33 cellular contexts compared by ENCODE assay signal in the genomic region with DNA sequence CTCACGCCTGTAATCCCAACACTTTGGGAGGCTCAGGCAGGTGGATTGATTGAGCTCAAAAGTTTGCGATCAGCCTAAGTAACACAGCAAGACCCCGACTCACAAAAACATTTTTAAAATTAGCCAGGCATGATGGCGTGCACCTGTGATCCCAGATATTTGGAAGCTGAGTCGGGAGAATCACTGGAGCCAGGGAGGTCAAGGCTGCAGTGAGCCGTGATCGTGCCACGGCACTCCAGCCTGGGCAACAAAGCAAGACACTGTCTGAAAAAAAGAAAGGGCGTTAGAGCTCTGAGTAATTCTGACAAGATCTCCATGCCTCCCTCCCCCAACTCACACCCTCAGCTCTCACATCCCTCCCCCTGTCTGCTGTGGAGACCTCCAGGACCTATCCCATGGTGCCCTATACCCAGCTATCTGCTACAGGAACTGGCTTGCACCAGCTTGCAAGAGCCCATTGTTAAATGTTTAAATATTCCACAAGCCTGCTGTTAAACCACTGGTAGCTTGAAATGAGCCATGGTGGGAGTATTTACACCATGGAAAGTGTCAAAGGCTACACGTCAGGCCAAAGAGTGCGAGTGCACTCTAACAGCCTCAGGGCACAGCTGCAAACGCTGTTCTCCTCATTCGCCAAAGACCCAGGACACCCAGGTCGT. TPM values are rescaled to one million over a fixed set of nuclear protein-coding genes. Genes with fewer than 3 reads are reported as not detected.
DNase-seq lines count a peak whose midpoint lies in the region; ATAC-seq, FAIRE-seq and TF ChIP-seq lines count a peak whose summit lies in the region.
"Had no signal": no experiment of that assay in that cellular context is flagged by ENCODE, and none has a peak within 500 bp of the region (broad histone marks: within the 10 kb centered on the region; RNA-seq: fewer than 3 reads in every experiment).

No MANE protein-coding gene starts in this region.

- H3K9me3 ChIP-seq in HepG2 (ENCODE audit: low read length) (no peaks in the 10 kb centered on the region), right lobe of liver (no peaks in the 10 kb centered on the region), suprapubic skin (no peaks in the 10 kb centered on the region), MM.1S (replicated peaks; ENCODE audit: insufficient read depth, low read length) (no peaks in the 10 kb centered on the region)
- H3K9me3 ChIP-seq: esophagus muscularis mucosa, heart right ventricle, lower lobe of right lung, mucosa of descending colon, right atrium auricular region had no signal

- no peak overlapping the region for H2BK15ac ChIP-seq in mesendoderm (replicated peaks; ENCODE audit: low read depth)

- H3K27me3 ChIP-seq in HepG2 (ENCODE audit: control insufficient read depth in 1 of 2, insufficient read depth in 2 of 2, low read length in 2 of 2) = no peaks in the 10 kb centered on the region; a peak in 1 of 5 replicates
- no peaks in the 10 kb centered on the region for H3K27me3 ChIP-seq in right lobe of liver
- no peaks in the 10 kb centered on the region for H3K27me3 ChIP-seq in mesendoderm (ENCODE audit: insufficient read depth, low read length, poor library complexity)
- no peaks in the 10 kb centered on the region for H3K27me3 ChIP-seq in suprapubic skin
- no peaks in the 10 kb centered on the region for H3K27me3 ChIP-seq in MM.1S (replicated peaks; ENCODE audit: insufficient read depth, low read length)
- H3K27me3 ChIP-seq: cardiac muscle cell, esophagus muscularis mucosa, heart right ventricle, right atrium auricular region had no signal

- CTCF ChIA-PET in HepG2 (lab: Yijun Ruan, JAX; ENCODE audit: low intra/inter-chr PET ratio, low total read pairs) = no interaction called here

- DNase-seq in HepG2 (ENCODE audit: low spot score) (no peak), right lobe of liver (no peak), mesendoderm (peak; percentile 59), suprapubic skin (ENCODE audit: low spot score in 2 of 2) (peak; percentile 19 to 31), MM.1S (no peak)
- DNase-seq in stimulated activated CD4-positive, alpha-beta T cell treated with anti-CD3 and anti-CD28 coated beads, Interleukin-12 subunit alpha, Interleukin-12 subunit beta, amount 100 ng/mL, for 4 hours = no peak
- DNase-seq: activated naive CD8-positive, alpha-beta T cell treated with anti-CD3 and anti-CD28 coated beads, Interleukin-2, amount 50 U/mL, for 24 hours; activated T-cell treated with anti-CD3 and anti-CD28 coated beads, Interleukin-2, amount 50 U/mL, for 1 hour; cortex of kidney; DMS53; foreskin fibroblast; heart right ventricle; Kasumi-1; kidney glomerular epithelial cell; NCI-H1436; NCI-H2081 treated with DMSO at 0.1 percent for 48 hours; NCI-H345; NCI-H69; PC-3; posterior cingulate gyrus; stimulated activated CD4-positive, alpha-beta T cell treated with anti-CD3 and anti-CD28 coated beads, Interleukin-2, amount 100 ng/mL, for 48 hours; trophoblast cell had no signal

- 0 out of 2 replicates have a peak overlapping the region, but pooled peaks have one; percentile 13 for H3K9ac ChIP-seq in HepG2 (ENCODE audit: insufficient read depth, low read depth, low read length)
- H3K9ac ChIP-seq in mesendoderm (ENCODE audit: low read length) = no peak overlapping the region
- no peak overlapping the region for H3K9ac ChIP-seq in MM.1S (ENCODE audit: low read length)

- no peak for TF ChIP-seq CTCF in HepG2 (CRISPR knock-in tag; IDR thresholded peaks at IDR 0.05)
- TF ChIP-seq CTCF in right lobe of liver (IDR thresholded peaks at IDR 0.05) = no peak
- TF ChIP-seq CTCF in suprapubic skin (IDR thresholded peaks at IDR 0.05) = no peak
- TF ChIP-seq CTCF in MM.1S (IDR thresholded peaks at IDR 0.05; ENCODE audit: low read length) = no peak

- H3K9me3 Mint-ChIP-seq in activated T-helper 17 cell treated with anti-CD3 and anti-CD28 coated beads, Interleukin-2, amount 50 U/mL, for 72 hours = peaks cover 6% of the 10 kb centered on the region

- H3K36me3 Mint-ChIP-seq in activated T-helper 17 cell treated with anti-CD3 and anti-CD28 coated beads, Interleukin-2, amount 50 U/mL, for 72 hours (ENCODE audit: low read depth) = no peaks in the 10 kb centered on the region

- no peak overlapping the region for H2AK5ac ChIP-seq in mesendoderm (ENCODE audit: low read length)

- ATAC-seq in HepG2 (no peak), right lobe of liver (no peak), GM18870 (IDR thresholded peaks at IDR 0.05; ENCODE audit: unreplicated experiment) (no peak)
- ATAC-seq in activated T-helper 17 cell treated with anti-CD3 and anti-CD28 coated beads, Interleukin-2, amount 50 U/mL, for 72 hours (replicated peaks) = no peak
- ATAC-seq: activated naive CD8-positive, alpha-beta T cell treated with anti-CD3 and anti-CD28 coated beads, Interleukin-2, amount 50 U/mL, for 24 hours; heart right ventricle; mucosa of descending colon; PC-3 had no signal

- H3K4me1 Mint-ChIP-seq in activated T-helper 17 cell treated with anti-CD3 and anti-CD28 coated beads, Interleukin-2, amount 50 U/mL, for 72 hours = peaks cover 32% of the 10 kb centered on the region

- no peaks in the 10 kb centered on the region for H3K79me1 ChIP-seq in mesendoderm (ENCODE audit: low read length)

- in situ Hi-C loops in HepG2 (cut with HindIII; ENCODE audit: extremely low pct_ligation_motif_present, low pct_unique_long_range_greater_than_20kb) = no loop called here

- H3K27ac ChIP-seq in HepG2 (ENCODE audit: extremely low read length, insufficient read depth, low read length) (no peak overlapping the region), right lobe of liver (no peak overlapping the region), mesendoderm (ENCODE audit: low read depth, low read length) (no peak overlapping the region), suprapubic skin (no peak overlapping the region), MM.1S (ENCODE audit: low read length) (no peak overlapping the region)
- H3K27ac ChIP-seq: cardiac muscle cell, esophagus muscularis mucosa, heart right ventricle, lower lobe of right lung, right atrium auricular region, SK-N-MC had no signal

- POLR2A ChIA-PET in HepG2 (lab: Yijun Ruan, JAX) = interaction anchor here (1.5 kb wide), 1 partner anchor 34 kb away, joined by 4 read pairs; no protein-coding TSS in a partner anchor

- TF ChIP-seq RAD21 in HepG2 (CRISPR knock-in tag; IDR thresholded peaks at IDR 0.05) = no peak

- H3K79me2 ChIP-seq in HepG2 (ENCODE audit: insufficient read depth, low read length) (no peaks in the 10 kb centered on the region), mesendoderm (ENCODE audit: control insufficient read depth, insufficient read depth, low read length) (no peaks in the 10 kb centered on the region), MM.1S (ENCODE audit: low read length) (no peaks in the 10 kb centered on the region)

- H2BK120ac ChIP-seq in mesendoderm (ENCODE audit: low read depth, low read length) = no peak overlapping the region

- no peak overlapping the region for H2BK5ac ChIP-seq in mesendoderm (ENCODE audit: low read length)

- H3K4me3 ChIP-seq in HepG2 (replicated peaks in 1 of 3; ENCODE audit: insufficient read depth in 1 of 3, low read depth in 2 of 3, low read length in 3 of 3) = peak overlapping the region in 2 of 3 experiments; percentile 13 to 23; a peak in 4 of 6 replicates
- H3K4me3 ChIP-seq in right lobe of liver = no peak overlapping the region
- no peak overlapping the region for H3K4me3 ChIP-seq in mesendoderm (ENCODE audit: low read length)
- no peak overlapping the region for H3K4me3 ChIP-seq in suprapubic skin
- no peak overlapping the region for H3K4me3 ChIP-seq in MM.1S (ENCODE audit: low read length)
- H3K4me3 ChIP-seq: cardiac muscle cell, esophagus muscularis mucosa, heart right ventricle, lower lobe of right lung, mucosa of descending colon, right atrium auricular region, SK-N-MC had no signal

- no peak for FAIRE-seq in HepG2 (lab: Jason Lieb, UNC)
- FAIRE-seq: astrocyte, GM12892 had no signal

- H4K8ac ChIP-seq in mesendoderm (ENCODE audit: low read depth, low read length) = no peak overlapping the region

- H4K20me1 ChIP-seq in HepG2 (ENCODE audit: insufficient read depth, low read length) (no peaks in the 10 kb centered on the region), MM.1S (ENCODE audit: insufficient read depth, low read length) (no peaks in the 10 kb centered on the region)

- no peak overlapping the region for H3K56ac ChIP-seq in mesendoderm (ENCODE audit: low read length)

- H3K4me2 ChIP-seq in HepG2 (ENCODE audit: low read depth, low read length) (peak overlapping the region; percentile 59), mesendoderm (ENCODE audit: low read length) (no peak overlapping the region), MM.1S (ENCODE audit: low read depth, low read length) (no peak overlapping the region)

- TF ChIP-seq EP300 in HepG2 (IDR thresholded peaks at IDR 0.05; ENCODE audit: low read depth in 2 of 2, low read length in 2 of 2) = no peak
- no peak for TF ChIP-seq EP300 in HepG2 (CRISPR knock-in tag; IDR thresholded peaks at IDR 0.05; ENCODE audit: borderline replicate concordance)
- no peak for TF ChIP-seq EP300 in suprapubic skin (IDR thresholded peaks at IDR 0.05)

- intact Hi-C loops in HepG2 (cut with micrococcal nuclease; ENCODE audit: unreplicated experiment) = no loop called here
- intact Hi-C loops in right lobe of liver (cut with DNase I) = no loop called here

- H3K27ac Mint-ChIP-seq in activated T-helper 17 cell treated with anti-CD3 and anti-CD28 coated beads, Interleukin-2, amount 50 U/mL, for 72 hours = peak overlapping the region; percentile 4

- no peak overlapping the region for H4K5ac ChIP-seq in mesendoderm (ENCODE audit: low read length)

- H3K9me2 ChIP-seq in MM.1S (replicated peaks; ENCODE audit: insufficient read depth, low read length) = no peaks in the 10 kb centered on the region

- 29% methylated on average over 14 of the region's 14 CpGs for WGBS in HepG2 (ENCODE audit: low lambda C conversion rate)
- WGBS in right lobe of liver (ENCODE audit: insufficient coverage, low coverage, low lambda C conversion rate, missing lambda C conversion rate) = 75% methylated on average over 9 of the region's 14 CpGs
- no CpG with 5 or more reads among the region's 14 CpGs for WGBS in mesendoderm (ENCODE audit: extremely low coverage, insufficient coverage, low lambda C conversion rate)
- 80% methylated on average over 14 of the region's 14 CpGs for WGBS in suprapubic skin

- H2AFZ ChIP-seq in HepG2 (ENCODE audit: low read length) = no peak overlapping the region
- no peak overlapping the region for H2AFZ ChIP-seq in MM.1S (ENCODE audit: low read length)

- no peaks in the 10 kb centered on the region for H3K27me3 Mint-ChIP-seq in activated T-helper 17 cell treated with anti-CD3 and anti-CD28 coated beads, Interleukin-2, amount 50 U/mL, for 72 hours
- H3K27me3 Mint-ChIP-seq: activated naive CD8-positive, alpha-beta T cell treated with anti-CD3 and anti-CD28 coated beads, Interleukin-2, amount 50 U/mL, for 24 hours had no signal

- TF ChIP-seq POLR2A in HepG2 (IDR thresholded peaks at IDR 0.05; ENCODE audit: insufficient read depth in 1 of 2, low read depth in 2 of 2, low read length in 2 of 2) (no peak), right lobe of liver (IDR thresholded peaks at IDR 0.05) (no peak), suprapubic skin (IDR thresholded peaks at IDR 0.05) (no peak)

- H3K36me3 ChIP-seq in HepG2 (replicated peaks in 1 of 2; ENCODE audit: control insufficient read depth in 1 of 2, insufficient read depth in 2 of 2, low read length in 2 of 2) = no peaks in the 10 kb centered on the region
- no peaks in the 10 kb centered on the region for H3K36me3 ChIP-seq in right lobe of liver
- H3K36me3 ChIP-seq in mesendoderm (ENCODE audit: control insufficient read depth, insufficient read depth, low read length) = no peaks in the 10 kb centered on the region
- no peaks in the 10 kb centered on the region for H3K36me3 ChIP-seq in suprapubic skin
- H3K36me3 ChIP-seq in MM.1S (replicated peaks; ENCODE audit: insufficient read depth, low read length) = no peaks in the 10 kb centered on the region
- H3K36me3 ChIP-seq: cardiac muscle cell, esophagus muscularis mucosa, heart right ventricle, lower lobe of right lung, right atrium auricular region had no signal

- H3K4me3 Mint-ChIP-seq in activated T-helper 17 cell treated with anti-CD3 and anti-CD28 coated beads, Interleukin-2, amount 50 U/mL, for 72 hours = no peak overlapping the region
- H3K4me3 Mint-ChIP-seq: activated naive CD8-positive, alpha-beta T cell treated with anti-CD3 and anti-CD28 coated beads, Interleukin-2, amount 50 U/mL, for 24 hours; neural crest cell had no signal

- H3K23ac ChIP-seq in mesendoderm (ENCODE audit: low read length) = no peak overlapping the region

- no peaks in the 10 kb centered on the region for H3F3A ChIP-seq in MM.1S (ENCODE audit: insufficient read depth, low read length)

- no peak overlapping the region for H3K18ac ChIP-seq in mesendoderm (ENCODE audit: low read length)

- H3K4ac ChIP-seq in mesendoderm (ENCODE audit: low read depth, low read length) = no peak overlapping the region

- BruUV-seq in HepG2 (replicated peaks; lab: Mats Ljungman, UMichigan) = no TSS peak

- H3K4me1 ChIP-seq in HepG2 (ENCODE audit: insufficient read depth, low read length) (peaks cover 58% of the 10 kb centered on the region), right lobe of liver (no peaks in the 10 kb centered on the region), mesendoderm (ENCODE audit: control insufficient read depth, low read depth, low read length) (peaks cover 4% of the 10 kb centered on the region), suprapubic skin (peaks cover 14% of the 10 kb centered on the region), MM.1S (ENCODE audit: low read length) (peaks cover 2% of the 10 kb centered on the region; the same call in 1 of the 2 replicates)

RNA-seq across cellular contexts. Expression of a gene that starts 35.1 kb away (rescaled TPM):
- 74.3 and 94.8 TPM in 2 replicates for total RNA-seq in HepG2 (2016; rRNA removed; fragmentation: Illumina TruSeq; extraction: Trizol)
- total RNA-seq in HepG2 (2016; cell fraction: cytosol; rRNA removed; fragmentation: Illumina TruSeq; extraction: Trizol; ENCODE audit: low read depth) = 82.8 and 86.5 TPM in 2 replicates
- 71.4 and 92.2 TPM in 2 replicates for total RNA-seq in HepG2 (2016; cell fraction: insoluble cytoplasmic fraction; rRNA removed; fragmentation: Illumina TruSeq; extraction: Trizol)
- 125 and 142 TPM in 2 replicates for total RNA-seq in HepG2 (2016; cell fraction: membrane; rRNA removed; fragmentation: Illumina TruSeq; extraction: Trizol)
- total RNA-seq in HepG2 (2016; cell fraction: nucleus; rRNA removed; fragmentation: Illumina TruSeq; extraction: Trizol) = 51.6 and 56.6 TPM in 2 replicates
- polyA plus RNA-seq in HepG2 (2011; rRNA removed) = 68.1 and 78.5 TPM in 2 replicates
- polyA plus RNA-seq in HepG2 (2011; cell fraction: cytosol; rRNA removed) = 38.4 and 55.1 TPM in 2 replicates
- 57.2 and 60.5 TPM in 2 replicates for polyA plus RNA-seq in HepG2 (2011; cell fraction: nucleus; rRNA removed)
- polyA plus RNA-seq in HepG2 (2012) = 61.1 and 92.0 TPM in 2 replicates
- 97.1 and 105 TPM in 2 replicates for polyA plus RNA-seq in HepG2 (2016; cell fraction: cytosol; fragmentation: Illumina TruSeq; extraction: Trizol; ENCODE audit: low read depth)
- 87.9 and 89.9 TPM in 2 replicates for polyA plus RNA-seq in HepG2 (2016; cell fraction: insoluble cytoplasmic fraction; fragmentation: Illumina TruSeq; extraction: Trizol; ENCODE audit: low read depth)
- 110 and 121 TPM in 2 replicates for polyA plus RNA-seq in HepG2 (2016; cell fraction: membrane; fragmentation: Illumina TruSeq; extraction: Trizol; ENCODE audit: low read depth)
- 63.8 and 64.0 TPM in 2 replicates for polyA plus RNA-seq in HepG2 (2016; cell fraction: nucleus; fragmentation: Illumina TruSeq; extraction: Trizol; ENCODE audit: insufficient read depth, low read depth)
- polyA minus RNA-seq in HepG2 (2011; rRNA and poly(A)+ RNA removed; ENCODE audit: low replicate concordance) = 69.0 and 106 TPM in 2 replicates
- polyA minus RNA-seq in HepG2 (2011; cell fraction: cytosol; rRNA and poly(A)+ RNA removed) = 67.1 and 70.9 TPM in 2 replicates
- polyA minus RNA-seq in HepG2 (2011; cell fraction: nucleus; rRNA and poly(A)+ RNA removed) = 110 and 115 TPM in 2 replicates
- 10 to 100 TPM; 44.9 to 74.5 (median 55.3) TPM for total RNA-seq in right lobe of liver
- 100 to 1,000 TPM; 232 to 283 TPM for total RNA-seq in activated T-helper 17 cell treated with anti-CD3 and anti-CD28 coated beads, Interleukin-2, amount 50 U/mL, for 72 hours
- polyA plus RNA-seq in mesendoderm (2013, experiment 1 of 2) = 159 TPM
- polyA plus RNA-seq in mesendoderm (2013, experiment 2 of 2) = 160 TPM
- total RNA-seq in suprapubic skin = 100 to 1,000 TPM; 104 to 149 (median 119) TPM

Comparison
In these comparisons a context has a peak if more than half of its experiments do, and no peak if none do; other contexts are left out.
1. H3K4me3 ChIP-seq: peak in HepG2 (2 of 3); none in right lobe of liver (0 of 3), mesendoderm (single experiment), suprapubic skin (single experiment) and MM.1S (single experiment).
2. DNase-seq: peak in mesendoderm (single experiment) and suprapubic skin (2 of 2); none in HepG2 (single experiment), right lobe of liver (0 of 3), stimulated activated CD4-positive, alpha-beta T cell treated with anti-CD3 and anti-CD28 coated beads, Interleukin-12 subunit alpha, Interleukin-12 subunit beta, amount 100 ng/mL, for 4 hours (single experiment) and MM.1S (single experiment).